8 cellular contexts compared by ENCODE assay signal in genomic region chr2:237745250-237745613, GRCh38. TPM values are rescaled to one million over a fixed set of nuclear protein-coding genes. Genes with fewer than 3 reads are reported as not detected.
A peak's percentile ranks its signal among the peaks of the same experiment; 100 is the strongest.
DNase-seq lines count a peak whose midpoint lies in the region; ATAC-seq, FAIRE-seq and TF ChIP-seq lines count a peak whose summit lies in the region.

No MANE protein-coding gene starts in this region.

- H3K27ac Mint-ChIP-seq in HFFc6 (peak overlapping the region; percentile 76; the same call in 1 of the 2 replicates), memory B cell (peak overlapping the region; percentile 85)
- H3K27ac Mint-ChIP-seq in activated naive CD8-positive, alpha-beta T cell = peak overlapping the region; percentile 78

- H3K36me3 Mint-ChIP-seq in HFFc6 (ENCODE audit: low read depth) (peaks cover 10% of the 10 kb centered on the region), memory B cell (peaks cover 20% of the 10 kb centered on the region)
- H3K36me3 Mint-ChIP-seq in activated naive CD8-positive, alpha-beta T cell = peaks cover 7% of the 10 kb centered on the region

- ATAC-seq in memory B cell (ENCODE audit: low read depth) (no peak), GM21360 (IDR thresholded peaks at IDR 0.05; ENCODE audit: unreplicated experiment) (no peak)

- DNase-seq in HFFc6 (no peak), memory B cell (ENCODE audit: low spot score in 2 of 2) (no peak), GF-D8 (lab: John Stamatoyannopoulos, UW) (no peak), AG20443 (ENCODE audit: low spot score) (no peak), retina (no peak)

- peak; percentile 47 for FAIRE-seq in A204.1 (lab: Jason Lieb, UNC)

- no peak; the same call in 1 of the 2 replicates for TF ChIP-seq CTCF in HFFc6 (IDR thresholded peaks at IDR 0.05)

- H3K9me3 Mint-ChIP-seq in HFFc6 (no peaks in the 10 kb centered on the region), memory B cell (no peaks in the 10 kb centered on the region)
- H3K9me3 Mint-ChIP-seq in activated naive CD8-positive, alpha-beta T cell (ENCODE audit: low read depth) = no peaks in the 10 kb centered on the region

- H3K27me3 Mint-ChIP-seq in HFFc6 (ENCODE audit: insufficient read depth) (peaks cover 3% of the 10 kb centered on the region; the same call in 1 of the 2 replicates), memory B cell (no peaks in the 10 kb centered on the region)
- H3K27me3 Mint-ChIP-seq in activated naive CD8-positive, alpha-beta T cell = no peaks in the 10 kb centered on the region

- H3K4me3 Mint-ChIP-seq in HFFc6 (no peak overlapping the region), memory B cell (no peak overlapping the region)
- no peak overlapping the region for H3K4me3 Mint-ChIP-seq in activated naive CD8-positive, alpha-beta T cell

- H3K4me1 Mint-ChIP-seq in HFFc6 (ENCODE audit: low read depth) (peaks cover 26% of the 10 kb centered on the region), memory B cell (peaks cover 20% of the 10 kb centered on the region)
- peaks cover 37% of the 10 kb centered on the region for H3K4me1 Mint-ChIP-seq in activated naive CD8-positive, alpha-beta T cell (ENCODE audit: low read depth)

RNA-seq across cellular contexts. Expression of gene RBM44, which starts 53.3 kb away (rescaled TPM):
- under 1 TPM in 5 of 6 experiments, not detected in 1; 0.07 to 0.10 (median 0.09) TPM for total RNA-seq in HFFc6 (2021; fragmentation: NEBNext Ultra II Directional; extraction: Animal tissue kit (Norgen Biotek cat#: 25700))
